In genomic region chr3:124993462-124993861, GRCh38 we compare ENCODE assay signal across 19 cellular contexts. TPM values are rescaled to one million over a fixed set of nuclear protein-coding genes. Genes with fewer than 3 reads are reported as not detected.
DNase-seq lines count a peak whose midpoint lies in the region; ATAC-seq and TF ChIP-seq lines count a peak whose summit lies in the region.
"Had no signal": no experiment of that assay in that cellular context is flagged by ENCODE, and none has a peak within 500 bp of the region (broad histone marks: within the 10 kb centered on the region; RNA-seq: fewer than 3 reads in every experiment).

No MANE protein-coding gene starts in this region.

- intact Hi-C loops in IMR-90 (cut with micrococcal nuclease), result no loop called here

- no peak for TF ChIP-seq POLR2A in IMR-90 (IDR thresholded peaks at IDR 0.05; ENCODE audit: low read depth, low read length)

- H4K91ac ChIP-seq in IMR-90 (ENCODE audit: insufficient read depth, low read depth, low read length), result no peak overlapping the region

- H3K79me1 ChIP-seq in IMR-90 (ENCODE audit: low read depth in 1 of 2, low read length in 2 of 2), result peaks cover 12 to 22% of the 10 kb centered on the region in 2 experiments; a peak in 3 of 4 replicates

- no peak overlapping the region for H3K56ac ChIP-seq in IMR-90 (ENCODE audit: extremely low read depth, insufficient read depth, low read length)

- dilution Hi-C loops in IMR-90 (cut with HindIII; ENCODE audit: low sequenced_read_pairs, unreplicated experiment), result no loop called here

- H3K18ac ChIP-seq in IMR-90 (ENCODE audit: low read depth, low read length), result no peak overlapping the region

- H4K20me1 ChIP-seq in IMR-90 (ENCODE audit: insufficient read depth, low read length), result peaks cover 7% of the 10 kb centered on the region; the same call in 1 of the 2 replicates

- in situ Hi-C loops in IMR-90 (cut with MboI; ENCODE audit: low sequenced_read_pairs), result loop anchor here (10.0 to 25.0 kb wide), 2 partner anchors 441 to 594 kb away; partner anchors contain the start of gene OSBPL11

- no TSS peak for BruUV-seq in IMR-90 (replicated peaks; lab: Mats Ljungman, UMichigan)

- H3K9ac ChIP-seq in IMR-90 (ENCODE audit: low read depth, low read length) (no peak overlapping the region), mucosa of rectum (ENCODE audit: low read depth in 1 of 2, low read length in 2 of 2) (peak overlapping the region in 1 of 2 donors; percentile 29)

- no peak overlapping the region for H2AK5ac ChIP-seq in IMR-90 (ENCODE audit: low read depth, low read length)

- H3K4me1 ChIP-seq in IMR-90 (ENCODE audit: control insufficient read depth, insufficient read depth, low read length) (no peaks in the 10 kb centered on the region; the same call in 1 of the 2 replicates), mucosa of rectum (ENCODE audit: control insufficient read depth in 2 of 2, insufficient read depth in 2 of 2, low read length in 2 of 2) (peaks cover 4 to 6% of the 10 kb centered on the region in 2 donors)

- H3K27ac ChIP-seq in IMR-90 (ENCODE audit: insufficient read depth, low read length), result no peak overlapping the region
- peak overlapping the region; percentile 11 to 17 for H3K27ac ChIP-seq in mucosa of rectum (ENCODE audit: low read depth in 2 of 2, low read length in 2 of 2)
- H3K27ac ChIP-seq: HL-60, PC-9 had no signal

- DNase-seq in AG09319 (ENCODE audit: extremely low read depth, low read depth) (peak; percentile 42), IMR-90 (no peak), foreskin fibroblast (peak; percentile 43 to 58), iPS-NIHi11 (ENCODE audit: low spot score) (no peak), ecto neural progenitor cell (ENCODE audit: low spot score) (no peak), CD1c-positive myeloid dendritic cell (ENCODE audit: extremely low spot score) (no peak), iPS-NIHi7 (ENCODE audit: extremely low spot score) (no peak)
- DNase-seq: activated CD4-positive, CD25-positive, alpha-beta regulatory T cell treated with anti-CD3 and anti-CD28 coated beads, Interleukin-2, amount 50 U/mL, for 72 hours; Kasumi-1; mammary epithelial cell; NCI-H1694; NCI-H446 treated with DMSO at 0.1 percent for 48 hours; PC-9 had no signal

- no peak overlapping the region for H4K8ac ChIP-seq in IMR-90 (ENCODE audit: low read depth in 2 of 2, low read length in 2 of 2)

- H2BK120ac ChIP-seq in IMR-90 (ENCODE audit: low read depth, low read length), result no peak overlapping the region

- no peak overlapping the region for H3K23ac ChIP-seq in IMR-90 (ENCODE audit: low read depth, low read length)

- H3K27me3 ChIP-seq in IMR-90 (ENCODE audit: control insufficient read depth, insufficient read depth, low read length) (no peaks in the 10 kb centered on the region), mucosa of rectum (ENCODE audit: control insufficient read depth in 2 of 2, insufficient read depth in 2 of 2, low read length in 2 of 2) (no peaks in the 10 kb centered on the region)
- H3K27me3 ChIP-seq: hepatocyte had no signal

- H2BK20ac ChIP-seq in IMR-90 (ENCODE audit: low read depth, low read length), result no peak overlapping the region; the same call in 1 of the 2 replicates

- POLR2A ChIA-PET in IMR-90 (lab: Charles Lee; ENCODE audit: unreplicated experiment), result no interaction called here

- H3K4me3 ChIP-seq in IMR-90 (ENCODE audit: insufficient read depth, low read depth, low read length) (no peak overlapping the region), foreskin fibroblast (ENCODE audit: low read depth in 1 of 2, low read length in 2 of 2) (no peak overlapping the region), mucosa of rectum (ENCODE audit: low read length in 2 of 2) (no peak overlapping the region)
- H3K4me3 ChIP-seq: hepatocyte, PC-9, smooth muscle cell had no signal

- TF ChIP-seq CTCF in AG09319 (IDR thresholded peaks at IDR 0.05; ENCODE audit: low read depth, low read length) (no peak), IMR-90 (conservative IDR thresholded peaks at IDR 0.05; ENCODE audit: low read depth, low read length) (no peak), foreskin fibroblast (IDR thresholded peaks at IDR 0.05; ENCODE audit: low read depth, low read length) (no peak)

- no peaks in the 10 kb centered on the region for H3K9me3 ChIP-seq in IMR-90 (ENCODE audit: control insufficient read depth, insufficient read depth, low read length)
- no peaks in the 10 kb centered on the region for H3K9me3 ChIP-seq in mucosa of rectum (ENCODE audit: control insufficient read depth in 2 of 2, low read length in 2 of 2)

- no peak overlapping the region for H2BK15ac ChIP-seq in IMR-90 (ENCODE audit: low read depth, low read length)

- no peak overlapping the region for H3K4ac ChIP-seq in IMR-90 (ENCODE audit: low read depth, low read length)

- no peak overlapping the region for H2AFZ ChIP-seq in IMR-90 (replicated peaks; ENCODE audit: low read length, poor library complexity)
- H2AFZ ChIP-seq: hepatocyte, PC-9 had no signal

- no peak overlapping the region for H2BK5ac ChIP-seq in IMR-90 (ENCODE audit: low read depth, low read length, poor library complexity, severe bottlenecking)

- no peaks in the 10 kb centered on the region; the same call in none of the 2 replicates for H3K9me1 ChIP-seq in IMR-90 (ENCODE audit: insufficient read depth, low read length)

- H3K36me3 ChIP-seq in IMR-90 (ENCODE audit: control insufficient read depth, insufficient read depth, low read length), result peaks cover 64% of the 10 kb centered on the region
- peaks cover 5 to 9% of the 10 kb centered on the region in 2 donors for H3K36me3 ChIP-seq in mucosa of rectum (ENCODE audit: control insufficient read depth in 2 of 2, insufficient read depth in 2 of 2, low read length in 2 of 2)

- ATAC-seq in IMR-90 (ENCODE audit: low read depth), result no peak
- ATAC-seq: activated naive CD4-positive, alpha-beta T cell treated with anti-CD3 and anti-CD28 coated beads, Interleukin-2, amount 50 U/mL, for 72 hours; HCT116 had no signal

- H4K5ac ChIP-seq in IMR-90 (ENCODE audit: low read depth, low read length), result no peak overlapping the region

- peak overlapping the region; percentile 84 for H2AK9ac ChIP-seq in IMR-90 (replicated peaks; ENCODE audit: low read depth, low read length, poor library complexity)

- CTCF ChIA-PET in IMR-90 (lab: Yijun Ruan, JAX), result no interaction called here

- H3K14ac ChIP-seq in IMR-90 (replicated peaks; ENCODE audit: low read depth, low read length), result no peak overlapping the region

- no peak for TF ChIP-seq RAD21 in IMR-90 (IDR thresholded peaks at IDR 0.05; ENCODE audit: low read length)

- no peak overlapping the region for H3K4me2 ChIP-seq in IMR-90 (ENCODE audit: low read depth, low read length)
- H3K4me2 ChIP-seq: hepatocyte, PC-9, smooth muscle cell had no signal

- 20% methylated on average over 1 of the region's 7 CpGs; no CpG with 5 or more reads in 1 of the 2 experiments for WGBS in IMR-90 (ENCODE audit: extremely low coverage in 2 of 2, insufficient read length in 1 of 2), 2 experiments

TF ChIP-seq in IMR-90, 13 proteins besides CTCF, POLR2A, EP300 and RAD21:
- TF ChIP-seq NFE2L2 (IDR thresholded peaks at IDR 0.05; ENCODE audit: low read depth, low read length) (no peak), RCOR1 (IDR thresholded peaks at IDR 0.05; ENCODE audit: insufficient replicate concordance, low read length) (no peak), CEBPB (IDR thresholded peaks at IDR 0.05; ENCODE audit: low read depth, low read length) (no peak), MAZ (IDR thresholded peaks at IDR 0.05; ENCODE audit: borderline replicate concordance, low read depth, low read length) (no peak)
TF ChIP-seq in IMR-90: peak in this region for 0.

RNA-seq across cellular contexts. Expression of gene MUC13, which starts 58.9 kb away (rescaled TPM):
- total RNA-seq in IMR-90 (2012; rRNA removed), result not detected in 2 replicates
- polyA plus RNA-seq in IMR-90 (2012; rRNA removed), result not detected in 2 replicates
- polyA plus RNA-seq in IMR-90 (2012; cell fraction: cytosol; rRNA removed), result not detected in 2 replicates
- 0.05 and 0.07 TPM in 2 replicates for polyA plus RNA-seq in IMR-90 (2012; cell fraction: nucleus; rRNA removed; ENCODE audit: low replicate concordance)
- total RNA-seq: activated naive CD4-positive, alpha-beta T cell treated with anti-CD3 and anti-CD28 coated beads, Interleukin-2, amount 50 U/mL, for 72 hours; mammary epithelial cell; PC-9 had no signal
- polyA plus RNA-seq: mammary epithelial cell, smooth muscle cell had no signal

Comparison
In these comparisons a context has a peak if more than half of its experiments do, and no peak if none do; other contexts are left out.
1. DNase-seq: peak in AG09319 (single experiment) and foreskin fibroblast (2 of 2); none in IMR-90 (single experiment), iPS-NIHi11 (single experiment), ecto neural progenitor cell (single experiment), CD1c-positive myeloid dendritic cell (single experiment) and iPS-NIHi7 (single experiment).